10 cellular contexts compared by ENCODE assay signal in the genomic region with DNA sequence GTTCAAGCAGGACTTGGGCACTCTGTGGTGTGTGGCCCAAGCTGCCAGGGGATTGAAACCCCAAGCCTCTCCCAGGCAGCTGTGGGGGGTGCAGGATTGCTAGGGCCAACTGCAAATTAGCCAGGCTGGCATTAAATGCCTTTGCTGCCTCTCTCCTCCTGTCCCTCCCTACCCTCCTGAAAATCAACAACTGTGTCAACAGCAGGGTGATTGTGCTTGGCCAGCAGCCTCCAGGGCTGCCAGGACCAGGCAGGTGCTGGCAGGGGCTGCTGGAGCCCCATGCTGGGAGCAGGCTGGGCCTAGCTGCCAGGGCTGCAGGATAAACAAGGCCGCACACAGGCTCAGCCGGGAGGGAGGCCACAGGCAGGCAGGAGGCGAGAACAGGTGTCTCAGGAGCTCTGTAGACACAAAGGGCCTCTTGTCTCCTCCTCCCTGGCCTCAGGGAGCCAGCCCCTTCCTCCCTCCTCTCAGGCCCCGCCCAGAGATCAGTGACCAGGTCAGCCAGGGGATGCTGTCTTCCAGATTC. TPM values are rescaled to one million over a fixed set of nuclear protein-coding genes. Genes with fewer than 3 reads are reported as not detected.
DNase-seq lines count a peak whose midpoint lies in the region; ATAC-seq and TF ChIP-seq lines count a peak whose summit lies in the region.
"Had no signal": no experiment of that assay in that cellular context is flagged by ENCODE, and none has a peak within 500 bp of the region (broad histone marks: within the 10 kb centered on the region; RNA-seq: fewer than 3 reads in every experiment).

No MANE protein-coding gene starts in this region.

- no peaks in the 10 kb centered on the region for H3F3A ChIP-seq in MM.1S (ENCODE audit: insufficient read depth, low read length)

- ATAC-seq in activated CD8-positive, alpha-beta T cell treated with anti-CD3 and anti-CD28 coated beads for 36 hours, result no peak
- ATAC-seq in esophagus mucosa (no peak), HG03520 (IDR thresholded peaks at IDR 0.05; ENCODE audit: unreplicated experiment) (no peak)

- DNase-seq in MM.1S (peak; percentile 49), SHP77 (lab: John Stamatoyannopoulos, UW) (peak; percentile 94 to 97), immature natural killer cell (no peak), stomach (peak; percentile 92), NOMO-1 treated with DMSO at 0.1 percent for 48 hours (lab: John Stamatoyannopoulos, UW; ENCODE audit: unreplicated experiment) (no peak)
- DNase-seq in activated CD8-positive, alpha-beta T cell treated with anti-CD3 and anti-CD28 coated beads for 36 hours, result no peak

- no peaks in the 10 kb centered on the region for H4K20me1 ChIP-seq in MM.1S (ENCODE audit: insufficient read depth, low read length)

- no peak overlapping the region for H3K9ac ChIP-seq in MM.1S (ENCODE audit: low read length)

- peaks cover 50 to 61% of the 10 kb centered on the region in 2 donors for H3K4me1 Mint-ChIP-seq in immature natural killer cell
- no peaks in the 10 kb centered on the region for H3K4me1 Mint-ChIP-seq in activated CD8-positive, alpha-beta T cell treated with anti-CD3 and anti-CD28 coated beads for 36 hours (ENCODE audit: low read depth)

- H3K9me3 ChIP-seq in MM.1S (replicated peaks; ENCODE audit: insufficient read depth, low read length) (no peaks in the 10 kb centered on the region), stomach (no peaks in the 10 kb centered on the region)

- H3K36me3 ChIP-seq in MM.1S (replicated peaks; ENCODE audit: insufficient read depth, low read length) (no peaks in the 10 kb centered on the region), stomach (no peaks in the 10 kb centered on the region)

- H3K27ac ChIP-seq in MM.1S (ENCODE audit: low read length), result no peak overlapping the region
- peak overlapping the region; percentile 73 to 92 (median 84) for H3K27ac ChIP-seq in stomach
- H3K27ac ChIP-seq: epithelial cell of prostate, SK-N-MC had no signal

- H3K4me1 ChIP-seq in MM.1S (ENCODE audit: low read length) (0 out of 2 replicates have a peak, but pooled peaks cover 5% of the 10 kb centered on the region), stomach (peaks cover 73 to 100% (median 96%) of the 10 kb centered on the region in 4 donors)

- H3K27me3 ChIP-seq in MM.1S (replicated peaks; ENCODE audit: insufficient read depth, low read length), result no peaks in the 10 kb centered on the region
- H3K27me3 ChIP-seq in stomach, result no peaks in the 10 kb centered on the region

- no peak for TF ChIP-seq EP300 in stomach (IDR thresholded peaks at IDR 0.05)

- H3K36me3 Mint-ChIP-seq in immature natural killer cell, result no peaks in the 10 kb centered on the region
- no peaks in the 10 kb centered on the region for H3K36me3 Mint-ChIP-seq in activated CD8-positive, alpha-beta T cell treated with anti-CD3 and anti-CD28 coated beads for 36 hours (ENCODE audit: low read depth)

- H3K79me2 ChIP-seq in MM.1S (ENCODE audit: low read length), result no peaks in the 10 kb centered on the region

- no peak overlapping the region for H3K4me3 Mint-ChIP-seq in immature natural killer cell
- H3K4me3 Mint-ChIP-seq in activated CD8-positive, alpha-beta T cell treated with anti-CD3 and anti-CD28 coated beads for 36 hours, result no peak overlapping the region

- TF ChIP-seq POLR2A in stomach (IDR thresholded peaks at IDR 0.05), result no peak

- intact Hi-C loops in stomach (cut with DNase I; ENCODE audit: low total_unique reads), result no loop called here
- intact Hi-C loops in activated CD8-positive, alpha-beta T cell treated with anti-CD3 and anti-CD28 coated beads for 36 hours (cut with micrococcal nuclease), result no loop called here

- no peaks in the 10 kb centered on the region for H3K9me3 Mint-ChIP-seq in immature natural killer cell
- H3K9me3 Mint-ChIP-seq in activated CD8-positive, alpha-beta T cell treated with anti-CD3 and anti-CD28 coated beads for 36 hours, result no peaks in the 10 kb centered on the region

- peak overlapping the region; percentile 22 to 78 (median 50) for H3K27ac Mint-ChIP-seq in immature natural killer cell
- no peak overlapping the region for H3K27ac Mint-ChIP-seq in activated CD8-positive, alpha-beta T cell treated with anti-CD3 and anti-CD28 coated beads for 36 hours

- H3K4me2 ChIP-seq in MM.1S (ENCODE audit: low read depth, low read length), result no peak overlapping the region

- no peaks in the 10 kb centered on the region for H3K9me2 ChIP-seq in MM.1S (replicated peaks; ENCODE audit: insufficient read depth, low read length)

- H3K4me3 ChIP-seq in MM.1S (ENCODE audit: low read length) (no peak overlapping the region), stomach (no peak overlapping the region)
- H3K4me3 ChIP-seq: SK-N-MC had no signal

- TF ChIP-seq CTCF in MM.1S (IDR thresholded peaks at IDR 0.05; ENCODE audit: low read length), result no peak
- TF ChIP-seq CTCF in stomach (IDR thresholded peaks at IDR 0.05), result no peak
- no peak for TF ChIP-seq CTCF in activated CD8-positive, alpha-beta T cell treated with anti-CD3 and anti-CD28 coated beads for 36 hours (IDR thresholded peaks at IDR 0.05)

- peak overlapping the region; percentile 44 for H2AFZ ChIP-seq in MM.1S (ENCODE audit: low read length)

- whole genome bisulfite sequencing in stomach, 5 donors, result 0 to 47% (median 25%) methylated on average over 1 to 4 of the region's 4 CpGs

- H3K27me3 Mint-ChIP-seq in immature natural killer cell (ENCODE audit: low read depth in 3 of 3), result peaks cover 0 to 2% (median 0%) of the 10 kb centered on the region in 3 donors
- peaks cover 2% of the 10 kb centered on the region for H3K27me3 Mint-ChIP-seq in activated CD8-positive, alpha-beta T cell treated with anti-CD3 and anti-CD28 coated beads for 36 hours

- POLR2A ChIA-PET in activated CD8-positive, alpha-beta T cell treated with anti-CD3 and anti-CD28 coated beads for 36 hours (lab: Charles Lee), result no interaction called here

- CTCF ChIA-PET in activated CD8-positive, alpha-beta T cell treated with anti-CD3 and anti-CD28 coated beads for 36 hours (lab: Charles Lee), result no interaction called here

RNA-seq across cellular contexts. Expression of a gene that starts 11.4 kb away (rescaled TPM):
- 1 to 10 TPM in 2 of 3 donors, under 1 TPM in 1; 0.54 to 6.6 (median 2.2) TPM for polyA plus RNA-seq in immature natural killer cell
- 10 to 100 TPM; 10.5 to 42.6 (median 11.9) TPM for total RNA-seq in stomach
- 1 to 10 TPM; 4.1 to 7.3 (median 7.2) TPM for polyA plus RNA-seq in stomach
- 1 to 10 TPM; 1.6 to 1.7 TPM for total RNA-seq in activated CD8-positive, alpha-beta T cell treated with anti-CD3 and anti-CD28 coated beads for 36 hours
- 10.4 TPM for total RNA-seq in esophagus mucosa

Comparison
In these comparisons a context has a peak if more than half of its experiments do, and no peak if none do; other contexts are left out.
1. DNase-seq: peak in MM.1S (single experiment), SHP77 (2 of 2) and stomach (single experiment); none in immature natural killer cell (0 of 3), activated CD8-positive, alpha-beta T cell treated with anti-CD3 and anti-CD28 coated beads for 36 hours (single experiment) and NOMO-1 treated with DMSO at 0.1 percent for 48 hours (single experiment).